In genomic region chr11:124674571-124674970, GRCh38 we compare ENCODE assay signal across 9 cellular contexts. TPM values are rescaled to one million over a fixed set of nuclear protein-coding genes. Genes with fewer than 3 reads are reported as not detected.
A peak's percentile ranks its signal among the peaks of the same experiment; 100 is the strongest.
DNase-seq lines count a peak whose midpoint lies in the region; TF ChIP-seq lines count a peak whose summit lies in the region.
"Had no signal": no experiment of that assay in that cellular context is flagged by ENCODE, and none has a peak within 500 bp of the region (broad histone marks: within the 10 kb centered on the region; RNA-seq: fewer than 3 reads in every experiment).

No MANE protein-coding gene starts in this region.

- no peaks in the 10 kb centered on the region for H3K9me3 ChIP-seq in Karpas-422 (ENCODE audit: low read length)
- H3K9me3 ChIP-seq in neural cell (ENCODE audit: low read length), result no peaks in the 10 kb centered on the region
- H3K9me3 ChIP-seq: pancreas had no signal

- H3K4me3 Mint-ChIP-seq in dendritic cell treated with granulocyte-macrophage colony-stimulating factor and Interleukin-4, amounts not matched to agents 40 ng/mL and 50 ng/mL, for 4 days, result peak overlapping the region; percentile 86

- H3K27me3 ChIP-seq in BJ (ENCODE audit: control insufficient read depth, insufficient read depth, low read length) (no peaks in the 10 kb centered on the region), Karpas-422 (ENCODE audit: low read length) (no peaks in the 10 kb centered on the region), neural cell (ENCODE audit: insufficient read depth, low read depth, low read length) (peaks cover 21% of the 10 kb centered on the region)
- H3K27me3 ChIP-seq: pancreas had no signal

- H2AFZ ChIP-seq in Karpas-422 (ENCODE audit: low read length), result no peak overlapping the region
- H2AFZ ChIP-seq in neural cell (ENCODE audit: low read depth, low read length), result no peak overlapping the region

- no peaks in the 10 kb centered on the region for H3K9me3 Mint-ChIP-seq in dendritic cell treated with granulocyte-macrophage colony-stimulating factor and Interleukin-4, amounts not matched to agents 40 ng/mL and 50 ng/mL, for 4 days

- peaks cover 11% of the 10 kb centered on the region for H3K4me1 ChIP-seq in Karpas-422 (ENCODE audit: low read length)

- no peaks in the 10 kb centered on the region for H3F3A ChIP-seq in neural cell (ENCODE audit: insufficient read depth, low read length, poor library complexity, severe bottlenecking)

- intact Hi-C loops in dendritic cell treated with granulocyte-macrophage colony-stimulating factor and Interleukin-4, amounts not matched to agents 40 ng/mL and 50 ng/mL, for 4 days (cut with micrococcal nuclease), result loop anchor here (5.0 kb wide), 2 partner anchors 73 to 278 kb away; partner anchors contain the start of gene CCDC15

- H3K27me3 Mint-ChIP-seq in dendritic cell treated with granulocyte-macrophage colony-stimulating factor and Interleukin-4, amounts not matched to agents 40 ng/mL and 50 ng/mL, for 4 days, result no peaks in the 10 kb centered on the region

- H3K79me2 ChIP-seq in Karpas-422 (ENCODE audit: low read length) (no peaks in the 10 kb centered on the region), neural cell (replicated peaks; ENCODE audit: insufficient read depth, low read length) (no peaks in the 10 kb centered on the region)

- no peak for TF ChIP-seq RAD21 in neural cell (conservative IDR thresholded peaks at IDR 0.05)

- H3K27ac Mint-ChIP-seq in dendritic cell treated with granulocyte-macrophage colony-stimulating factor and Interleukin-4, amounts not matched to agents 40 ng/mL and 50 ng/mL, for 4 days, result peak overlapping the region; percentile 93

- H3K4me2 ChIP-seq in Karpas-422 (ENCODE audit: low read depth, low read length, poor library complexity, severe bottlenecking) (peak overlapping the region; percentile 72), neural cell (ENCODE audit: low read length) (peak overlapping the region; percentile 5)

- H3K9me2 ChIP-seq in Karpas-422 (replicated peaks; ENCODE audit: insufficient read depth, low read length), result no peaks in the 10 kb centered on the region
- H3K9me2 ChIP-seq in neural cell (ENCODE audit: insufficient read depth, low read length), result no peaks in the 10 kb centered on the region

- H3K36me3 Mint-ChIP-seq in dendritic cell treated with granulocyte-macrophage colony-stimulating factor and Interleukin-4, amounts not matched to agents 40 ng/mL and 50 ng/mL, for 4 days (ENCODE audit: low read depth), result no peaks in the 10 kb centered on the region

- peak overlapping the region; percentile 96 for H3K4me3 ChIP-seq in BJ (ENCODE audit: low read depth, low read length)
- H3K4me3 ChIP-seq in Karpas-422 (ENCODE audit: low read length), result peak overlapping the region; percentile 65
- H3K4me3 ChIP-seq in neural cell (ENCODE audit: low read length), result peak overlapping the region; percentile 69

- peaks cover 36% of the 10 kb centered on the region for H3K4me1 Mint-ChIP-seq in dendritic cell treated with granulocyte-macrophage colony-stimulating factor and Interleukin-4, amounts not matched to agents 40 ng/mL and 50 ng/mL, for 4 days (ENCODE audit: low read depth)

- TF ChIP-seq CTCF in BJ (IDR thresholded peaks at IDR 0.05; ENCODE audit: insufficient read depth, low read depth, low read length), result no peak
- no peak for TF ChIP-seq CTCF in neural cell (IDR thresholded peaks at IDR 0.05; ENCODE audit: poor library complexity, severe bottlenecking)
- no peak for TF ChIP-seq CTCF in GM10266 (IDR thresholded peaks at IDR 0.05; ENCODE audit: control insufficient read depth, insufficient read depth, low read depth, missing control alignments)

- H3K27ac ChIP-seq in Karpas-422 (ENCODE audit: low read length) (no peak overlapping the region), neural cell (ENCODE audit: low read length) (no peak overlapping the region)

- H4K20me1 ChIP-seq in Karpas-422 (ENCODE audit: insufficient read depth, low read depth, low read length) (no peaks in the 10 kb centered on the region), neural cell (ENCODE audit: insufficient read depth) (no peaks in the 10 kb centered on the region)

- TF ChIP-seq EP300 in neural cell (conservative IDR thresholded peaks at IDR 0.05; ENCODE audit: poor library complexity, severe bottlenecking), result no peak

- DNase-seq in BJ (ENCODE audit: low read depth) (no peak), Karpas-422 (no peak), cerebellum (ENCODE audit: low spot score) (no peak), C1 segment of cervical spinal cord (lab: John Stamatoyannopoulos, UW) (no peak), GM10266 (ENCODE audit: extremely low spot score) (no peak), NCI-H2081 treated with DMSO at 0.1 percent for 48 hours (lab: John Stamatoyannopoulos, UW) (no peak)
- DNase-seq: pancreas had no signal

- no peaks in the 10 kb centered on the region for H3K36me3 ChIP-seq in BJ (ENCODE audit: control insufficient read depth, insufficient read depth, low read length)
- no peaks in the 10 kb centered on the region for H3K36me3 ChIP-seq in Karpas-422 (ENCODE audit: insufficient read depth, low read length)
- no peaks in the 10 kb centered on the region for H3K36me3 ChIP-seq in neural cell (ENCODE audit: insufficient read depth, low read length)
- H3K36me3 ChIP-seq: pancreas had no signal

- H3K9ac ChIP-seq in Karpas-422 (ENCODE audit: low read length) (peak overlapping the region; percentile 62), neural cell (ENCODE audit: low read length) (no peak overlapping the region)

- CTCF ChIA-PET in BJ (lab: Yijun Ruan, JAX), result interaction anchor here (1.0 to 6.5 kb wide), 3 partner anchors 72 to 124 kb away, joined by 3 to 78 read pairs (median 4); partner anchors contain the start of gene ESAM

- POLR2A ChIA-PET in BJ (lab: Charles Lee), result no interaction called here

TF ChIP-seq in neural cell, 6 proteins besides CTCF, POLR2A, EP300 and RAD21:
- TF ChIP-seq TAF1 (IDR thresholded peaks at IDR 0.05; ENCODE audit: low read depth), result no peak
- no peak for TF ChIP-seq EZH2 (IDR thresholded peaks at IDR 0.05; ENCODE audit: borderline replicate concordance, insufficient read depth, low read length, poor library complexity, severe bottlenecking)
- no peak for TF ChIP-seq MXI1 (conservative IDR thresholded peaks at IDR 0.05; ENCODE audit: poor library complexity, severe bottlenecking)

RNA-seq across cellular contexts. Expression of gene SPA17, which starts 0.9 kb away (rescaled TPM):
- 2.9 and 12.1 TPM in 2 replicates for polyA plus RNA-seq in BJ (2011; rRNA removed)
- 2.6 and 4.5 TPM in 2 replicates for polyA minus RNA-seq in BJ (2011; rRNA and poly(A)+ RNA removed)
- total RNA-seq in Karpas-422 (2014; rRNA removed; shearing (Covaris generic); ENCODE audit: low replicate concordance), result 1.2 and 10.4 TPM in 2 replicates
- polyA plus RNA-seq in neural cell, result 19.1 and 21.3 TPM in 2 replicates
- polyA minus RNA-seq in neural cell, result 3.4 and 6.9 TPM in 2 replicates
- 4.5 TPM for total RNA-seq in cerebellum

RNA-seq across cellular contexts. Expression of gene SIAE, which starts 1.0 kb away (rescaled TPM):
- polyA plus RNA-seq in BJ (2011; rRNA removed), result 42.1 and 43.8 TPM in 2 replicates
- 2.4 and 4.5 TPM in 2 replicates for polyA minus RNA-seq in BJ (2011; rRNA and poly(A)+ RNA removed)
- 0.47 and 0.89 TPM in 2 replicates for total RNA-seq in Karpas-422 (2014; rRNA removed; shearing (Covaris generic); ENCODE audit: low replicate concordance)
- 4.0 and 4.3 TPM in 2 replicates for polyA plus RNA-seq in neural cell
- polyA minus RNA-seq in neural cell, result 4.9 and 5.3 TPM in 2 replicates
- total RNA-seq in cerebellum, result 8.0 TPM

RNA-seq across cellular contexts. Expression of gene TBRG1, which starts 51.9 kb away (rescaled TPM):
- polyA plus RNA-seq in BJ (2011; rRNA removed) (40.8 and 42.5 TPM in 2 replicates), neural cell (83.2 and 89.2 TPM in 2 replicates)
- 11.5 and 14.4 TPM in 2 replicates for polyA minus RNA-seq in BJ (2011; rRNA and poly(A)+ RNA removed)
- 14.5 and 21.6 TPM in 2 replicates for total RNA-seq in Karpas-422 (2014; rRNA removed; shearing (Covaris generic); ENCODE audit: low replicate concordance)
- 61.4 and 70.6 TPM in 2 replicates for polyA minus RNA-seq in neural cell
- total RNA-seq in cerebellum, result 31.5 TPM
